In the genomic region with DNA sequence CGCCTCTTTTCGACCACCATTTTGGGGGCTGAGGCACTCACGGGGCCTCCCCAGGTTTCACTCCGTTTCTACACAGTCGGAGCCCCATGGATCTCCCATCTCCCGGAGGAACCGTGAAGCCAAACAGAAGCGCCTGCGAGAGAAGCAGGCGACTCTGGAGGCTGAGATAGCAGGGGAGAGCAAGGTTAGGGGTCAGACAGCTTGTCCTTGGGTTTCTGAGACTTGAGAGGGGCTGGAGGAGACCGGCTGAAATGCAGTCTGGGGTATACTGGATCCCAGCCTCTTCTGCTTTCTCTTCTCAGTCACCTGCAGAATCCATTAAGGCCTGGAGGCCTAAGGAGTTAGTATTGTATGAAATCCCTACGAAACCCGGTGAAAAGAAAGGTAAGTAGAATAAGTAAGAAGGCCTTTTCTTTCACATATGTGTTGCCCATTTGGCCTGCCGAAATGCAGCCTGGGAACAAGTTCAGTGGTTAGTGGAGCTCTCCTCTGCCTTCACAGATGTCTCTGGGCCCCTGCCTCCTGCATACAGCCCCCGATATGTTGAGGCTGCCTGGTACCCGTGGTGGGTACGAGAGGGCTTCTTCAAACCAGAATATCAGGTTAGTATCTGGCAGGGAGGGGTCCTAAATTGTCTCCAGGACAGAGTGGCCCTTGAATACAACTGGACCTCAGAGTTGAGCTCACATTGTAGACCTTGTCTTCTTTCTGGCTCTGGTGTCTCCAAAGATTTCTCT, we compare ENCODE assay signal across 6 cellular contexts. TPM values are rescaled to one million over a fixed set of nuclear protein-coding genes. Genes with fewer than 3 reads are reported as not detected.
A peak's percentile ranks its signal among the peaks of the same experiment; 100 is the strongest.
DNase-seq lines count a peak whose midpoint lies in the region; ATAC-seq and TF ChIP-seq lines count a peak whose summit lies in the region.

No MANE protein-coding gene starts in this region.

- no peak for DNase-seq in Right ventricle myocardium inferior (ENCODE audit: missing footprints)
- no peak for DNase-seq in cardiac septum (ENCODE audit: low spot score)
- DNase-seq in suprapubic skin (ENCODE audit: low spot score in 2 of 2) = no peak
- no peak for DNase-seq in stimulated activated naive CD4-positive, alpha-beta T cell treated with Interleukin-2 at 50 U/mL for 16 hours (lab: John Stamatoyannopoulos, UW)

- intact Hi-C loops in Right ventricle myocardium inferior (cut with DNase I) = loop anchor here (1.0 to 2.0 kb wide), 2 partner anchors 128 to 153 kb away; no protein-coding TSS in a partner anchor
- intact Hi-C loops in cardiac septum (cut with DNase I) = loop anchor here (1.0 to 5.0 kb wide), 4 partner anchors 38 to 155 kb away; no protein-coding TSS in a partner anchor

- 50 to 53% methylated on average over 8 to 9 of the region's 17 CpGs for WGBS in gastroesophageal sphincter (ENCODE audit: low coverage in 1 of 2), 2 donors
- WGBS in suprapubic skin = 20% methylated on average over 17 of the region's 17 CpGs

- H3K27me3 ChIP-seq in gastroesophageal sphincter (no peaks in the 10 kb centered on the region), suprapubic skin (no peaks in the 10 kb centered on the region)

- H3K27ac ChIP-seq in gastroesophageal sphincter (peak overlapping the region; percentile 66 to 93 (median 92)), suprapubic skin (peak overlapping the region; percentile 88)

- TF ChIP-seq EP300 in gastroesophageal sphincter (IDR thresholded peaks at IDR 0.05) (no peak), suprapubic skin (IDR thresholded peaks at IDR 0.05) (no peak)

- TF ChIP-seq CTCF in gastroesophageal sphincter (IDR thresholded peaks at IDR 0.05) (no peak), suprapubic skin (IDR thresholded peaks at IDR 0.05) (no peak)

- H3K4me3 ChIP-seq in gastroesophageal sphincter (peak overlapping the region; percentile 40 to 68), suprapubic skin (peak overlapping the region; percentile 56)

- H3K9me3 ChIP-seq in gastroesophageal sphincter (no peaks in the 10 kb centered on the region), suprapubic skin (no peaks in the 10 kb centered on the region)

- no peak for TF ChIP-seq POLR2A in gastroesophageal sphincter (IDR thresholded peaks at IDR 0.05)
- no peak for TF ChIP-seq POLR2A in suprapubic skin (IDR thresholded peaks at IDR 0.05)

- H3K4me1 ChIP-seq in gastroesophageal sphincter = peaks cover 3 to 32% (median 17%) of the 10 kb centered on the region in 3 donors
- H3K4me1 ChIP-seq in suprapubic skin = peaks cover 24% of the 10 kb centered on the region

- H3K36me3 ChIP-seq in gastroesophageal sphincter = peaks cover 0 to 69% of the 10 kb centered on the region in 2 donors
- H3K36me3 ChIP-seq in suprapubic skin = peaks cover 61% of the 10 kb centered on the region

- ATAC-seq in Right ventricle myocardium inferior (peak; percentile 3), gastroesophageal sphincter (no peak), HG03108 (IDR thresholded peaks at IDR 0.05; ENCODE audit: unreplicated experiment) (no peak)

RNA-seq across cellular contexts. Expression of a gene that starts 1.0 kb away (rescaled TPM):
- total RNA-seq in Right ventricle myocardium inferior (18.3 TPM), cardiac septum (24.7 TPM), gastroesophageal sphincter (10 to 100 TPM in 3 of 4 donors, 1 to 10 TPM in 1; 9.7 to 16.5 (median 12.8) TPM), suprapubic skin (10 to 100 TPM; 12.6 to 22.0 (median 19.2) TPM)

RNA-seq across cellular contexts. Expression of a gene that starts 7.0 kb away (rescaled TPM):
- total RNA-seq in Right ventricle myocardium inferior (22.2 TPM), cardiac septum (16.0 TPM), gastroesophageal sphincter (10 to 100 TPM in 3 of 4 donors, 1 to 10 TPM in 1; 9.4 to 16.4 (median 11.8) TPM), suprapubic skin (10 to 100 TPM; 10.5 to 33.5 (median 11.3) TPM)

RNA-seq across cellular contexts. Expression of a gene that starts 16.9 kb away (rescaled TPM):
- total RNA-seq in Right ventricle myocardium inferior (not detected), cardiac septum (not detected), gastroesophageal sphincter (not detected), suprapubic skin (not detected)

RNA-seq across cellular contexts. Expression of a gene that starts 25.8 kb away (rescaled TPM):
- not detected for total RNA-seq in Right ventricle myocardium inferior
- total RNA-seq in cardiac septum = not detected
- total RNA-seq in gastroesophageal sphincter = under 1 TPM in 1 of 4 donors, not detected in 3; 0.04 TPM
- not detected for total RNA-seq in suprapubic skin

RNA-seq across cellular contexts. Expression of a gene that starts 30.7 kb away (rescaled TPM):
- total RNA-seq in Right ventricle myocardium inferior (32.5 TPM), cardiac septum (61.4 TPM), gastroesophageal sphincter (10 to 100 TPM; 25.4 to 40.4 (median 30.9) TPM), suprapubic skin (100 to 1,000 TPM; 161 to 210 (median 188) TPM)
